20 cellular contexts compared by ENCODE assay signal in genomic region chr9:123005964-123006363, GRCh38. TPM values are rescaled to one million over a fixed set of nuclear protein-coding genes. Genes with fewer than 3 reads are reported as not detected.
DNase-seq lines count a peak whose midpoint lies in the region; ATAC-seq and TF ChIP-seq lines count a peak whose summit lies in the region.
"Had no signal": no experiment of that assay in that cellular context is flagged by ENCODE, and none has a peak within 500 bp of the region (broad histone marks: within the 10 kb centered on the region; RNA-seq: fewer than 3 reads in every experiment).

No MANE protein-coding gene starts in this region.

- H3K36me3 Mint-ChIP-seq in progenitor cell of endocrine pancreas (ENCODE audit: insufficient read depth), result peaks cover 16% of the 10 kb centered on the region

- TF ChIP-seq CTCF in fibroblast of villous mesenchyme (IDR thresholded peaks at IDR 0.05; ENCODE audit: insufficient read depth, low read depth, low read length), result no peak
- no peak for TF ChIP-seq CTCF in progenitor cell of endocrine pancreas (IDR thresholded peaks at IDR 0.05; ENCODE audit: unreplicated experiment)

- no peaks in the 10 kb centered on the region for H3K4me1 Mint-ChIP-seq in progenitor cell of endocrine pancreas (ENCODE audit: low read depth)
- H3K4me1 Mint-ChIP-seq: CD8-positive, alpha-beta memory T cell had no signal

- peak overlapping the region; percentile 82 for H3K27ac Mint-ChIP-seq in progenitor cell of endocrine pancreas
- H3K27ac Mint-ChIP-seq: CD4-positive, CD25-positive, alpha-beta regulatory T cell; CD8-positive, alpha-beta memory T cell had no signal

- ATAC-seq in HG03280 (IDR thresholded peaks at IDR 0.05; ENCODE audit: unreplicated experiment) (no peak), GM18909 (IDR thresholded peaks at IDR 0.05; ENCODE audit: poor library complexity, unreplicated experiment) (no peak)
- ATAC-seq: GM12878 had no signal

- no peaks in the 10 kb centered on the region for H3K27me3 Mint-ChIP-seq in progenitor cell of endocrine pancreas
- H3K27me3 Mint-ChIP-seq: CD4-positive, CD25-positive, alpha-beta regulatory T cell; CD8-positive, alpha-beta memory T cell had no signal

- no peaks in the 10 kb centered on the region for H3K9me3 Mint-ChIP-seq in progenitor cell of endocrine pancreas (ENCODE audit: low read depth)
- H3K9me3 Mint-ChIP-seq: CD4-positive, CD25-positive, alpha-beta regulatory T cell; CD8-positive, alpha-beta memory T cell had no signal

- DNase-seq in amniotic epithelial cell (ENCODE audit: low read depth) (peak; percentile 32), fibroblast of villous mesenchyme (ENCODE audit: low read depth) (peak; percentile 43), progenitor cell of endocrine pancreas (ENCODE audit: low spot score, unreplicated experiment) (no peak), amniotic stem cell (lab: John Stamatoyannopoulos, UW) (no peak)
- DNase-seq: ACHN; BE2C; C1 segment of cervical spinal cord; CD4-positive, CD25-positive, alpha-beta regulatory T cell; CD8-positive, alpha-beta memory T cell; COR-L47; DMS 273 treated with DMSO at 0.1 percent for 48 hours; DMS53; DND-41; EL; KBM-7 had no signal

- no peak overlapping the region for H3K4me3 ChIP-seq in fibroblast of villous mesenchyme (ENCODE audit: low read depth, low read length)
- H3K4me3 ChIP-seq: GM12878, HAP-1 had no signal

- H3K4me3 Mint-ChIP-seq in progenitor cell of endocrine pancreas (ENCODE audit: low read depth), result no peak overlapping the region
- H3K4me3 Mint-ChIP-seq: CD4-positive, CD25-positive, alpha-beta regulatory T cell; CD8-positive, alpha-beta memory T cell had no signal

RNA-seq across cellular contexts. Expression of gene GPR21, which starts 27.5 kb away (rescaled TPM):
- total RNA-seq in fibroblast of villous mesenchyme, result 1.9 and 3.0 TPM in 2 replicates
- 2.9 and 3.4 TPM in 2 replicates for total RNA-seq in progenitor cell of endocrine pancreas
- total RNA-seq: G401 had no signal

Comparison
In these comparisons a context has a peak if more than half of its experiments do, and no peak if none do; other contexts are left out.
1. DNase-seq: peak in amniotic epithelial cell (single experiment) and fibroblast of villous mesenchyme (single experiment); none in progenitor cell of endocrine pancreas (single experiment) and amniotic stem cell (single experiment).